Comparison of ENCODE assay signal across 22 cellular contexts in the genomic region with DNA sequence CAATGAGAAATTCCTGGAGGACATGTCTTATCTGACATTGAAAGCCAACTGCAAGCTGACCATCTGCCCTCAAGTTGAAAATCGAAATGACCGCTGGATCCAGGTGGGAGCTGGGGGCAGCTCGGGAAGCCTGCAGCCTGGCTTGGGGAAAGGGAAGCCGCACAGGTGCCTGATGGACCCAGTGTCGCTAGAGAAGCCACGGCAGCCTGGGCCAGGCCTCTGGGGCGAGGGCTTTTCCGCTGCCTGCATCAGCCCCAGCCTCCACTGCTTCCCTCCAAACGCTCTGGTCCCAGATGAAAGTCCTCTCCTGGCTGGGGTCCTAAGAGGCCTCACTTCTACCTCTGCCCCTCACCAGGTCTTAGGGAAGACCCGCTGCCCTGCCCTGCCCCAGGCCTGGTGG. TPM values are rescaled to one million over a fixed set of nuclear protein-coding genes. Genes with fewer than 3 reads are reported as not detected.
A peak's percentile ranks its signal among the peaks of the same experiment; 100 is the strongest.
DNase-seq lines count a peak whose midpoint lies in the region; ATAC-seq and TF ChIP-seq lines count a peak whose summit lies in the region.
"Had no signal": no experiment of that assay in that cellular context is flagged by ENCODE, and none has a peak within 500 bp of the region (broad histone marks: within the 10 kb centered on the region; RNA-seq: fewer than 3 reads in every experiment).

No MANE protein-coding gene starts in this region.

- DNase-seq in Right ventricle myocardium inferior (ENCODE audit: missing footprints), result peak; percentile 52
- no peak for DNase-seq in left ventricle myocardium inferior
- DNase-seq in RWPE1 (ENCODE audit: low spot score), result no peak
- DNase-seq in mesenchymal stem cell, result no peak
- DNase-seq in activated T-cell treated with anti-CD3 and anti-CD28 coated beads, Interleukin-2, amount 50 U/mL, for 72 hours, result no peak
- DNase-seq in NCI-H446 (lab: John Stamatoyannopoulos, UW), result no peak
- no peak for DNase-seq in SHP77 (lab: John Stamatoyannopoulos, UW)
- DNase-seq: DMS153, DND-41, GM23248, Karpas-422, NCI-H1105, NCI-H1436 treated with DMSO at 0.1 percent for 48 hours, NCI-H187 treated with DMSO at 0.1 percent for 48 hours, NCI-H2171 treated with DMSO at 0.1 percent for 48 hours, NCI-H524 treated with DMSO at 0.1 percent for 48 hours, NCI-H774, SJCRH30 had no signal

- POLR2A ChIA-PET in RWPE1 (lab: Yijun Ruan, JAX; ENCODE audit: low non-redundant PET), result no interaction called here

- no peaks in the 10 kb centered on the region for H3K79me1 ChIP-seq in mesenchymal stem cell (replicated peaks; ENCODE audit: low read length, poor library complexity, severe bottlenecking)

- peaks cover 5% of the 10 kb centered on the region for H3K27me3 Mint-ChIP-seq in activated T-cell treated with anti-CD3 and anti-CD28 coated beads, Interleukin-2, amount 50 U/mL, for 72 hours (ENCODE audit: low read depth)

- H3K14ac ChIP-seq in mesenchymal stem cell (ENCODE audit: low read length in 2 of 2), result no peak overlapping the region

- intact Hi-C loops in Right ventricle myocardium inferior (cut with DNase I) (no loop called here), left ventricle myocardium inferior (cut with micrococcal nuclease) (loop anchor here (10.0 kb wide), 1 partner anchor 275 kb away; no protein-coding TSS in a partner anchor)

- H3K9me3 Mint-ChIP-seq in activated T-cell treated with anti-CD3 and anti-CD28 coated beads, Interleukin-2, amount 50 U/mL, for 72 hours, result no peaks in the 10 kb centered on the region

- H3K27me3 ChIP-seq in left ventricle myocardium inferior (ENCODE audit: low read depth) (peaks cover 69% of the 10 kb centered on the region), mesenchymal stem cell (ENCODE audit: control insufficient read depth in 1 of 2, insufficient read depth in 1 of 2, low read length in 2 of 2) (peaks cover 0 to 25% of the 10 kb centered on the region in 2 experiments)

- peak overlapping the region; percentile 12 for H2BK5ac ChIP-seq in mesenchymal stem cell (ENCODE audit: low read depth, low read length, poor library complexity, severe bottlenecking)

- no peak overlapping the region for H3K23ac ChIP-seq in mesenchymal stem cell (ENCODE audit: low read length in 2 of 2)

- H3K9ac ChIP-seq in mesenchymal stem cell (ENCODE audit: low read length), result no peak overlapping the region
- H3K9ac ChIP-seq: GM23248 had no signal

- H2BK12ac ChIP-seq in mesenchymal stem cell (ENCODE audit: low read length in 2 of 2), result peak overlapping the region in 1 of 2 experiments; percentile 22

- H2AFZ ChIP-seq in mesenchymal stem cell (ENCODE audit: low read depth, low read length), result no peak overlapping the region
- H2AFZ ChIP-seq: GM23248 had no signal

- H3K36me3 Mint-ChIP-seq in activated T-cell treated with anti-CD3 and anti-CD28 coated beads, Interleukin-2, amount 50 U/mL, for 72 hours (ENCODE audit: insufficient read depth in 2 of 2), result no peaks in the 10 kb centered on the region

- H2BK120ac ChIP-seq in mesenchymal stem cell (ENCODE audit: low read depth, low read length), result no peak overlapping the region

- no peak overlapping the region for H3K18ac ChIP-seq in mesenchymal stem cell (ENCODE audit: low read depth in 1 of 2, low read length in 2 of 2)

- no peaks in the 10 kb centered on the region for H3K36me3 ChIP-seq in left ventricle myocardium inferior
- no peaks in the 10 kb centered on the region for H3K36me3 ChIP-seq in mesenchymal stem cell (ENCODE audit: control insufficient read depth in 1 of 2, insufficient read depth in 2 of 2, low read depth in 1 of 2, low read length in 2 of 2)
- H3K36me3 ChIP-seq: HAP-1, SJCRH30 had no signal

- peak overlapping the region; percentile 83 for H2AK5ac ChIP-seq in mesenchymal stem cell (ENCODE audit: low read length, severe bottlenecking)

- CTCF ChIA-PET in RWPE1 (lab: Yijun Ruan, JAX), result no interaction called here

- 92% methylated on average over 10 of the region's 10 CpGs for WGBS in mesenchymal stem cell

- no peak overlapping the region for H3K27ac Mint-ChIP-seq in activated T-cell treated with anti-CD3 and anti-CD28 coated beads, Interleukin-2, amount 50 U/mL, for 72 hours

- TF ChIP-seq CTCF in left ventricle myocardium inferior (IDR thresholded peaks at IDR 0.05; ENCODE audit: borderline replicate concordance), result no peak
- TF ChIP-seq CTCF in RWPE1 (conservative IDR thresholded peaks at IDR 0.05; ENCODE audit: low read depth), result no peak

- H3K27ac ChIP-seq in left ventricle myocardium inferior (replicated peaks) (no peak overlapping the region), RWPE1 (peak overlapping the region; percentile 100), mesenchymal stem cell (ENCODE audit: low read length, poor library complexity, severe bottlenecking) (no peak overlapping the region)
- H3K27ac ChIP-seq: 22Rv1, GM23248, SJCRH30 had no signal

- H3K9me3 ChIP-seq in left ventricle myocardium inferior (replicated peaks) (no peaks in the 10 kb centered on the region), mesenchymal stem cell (ENCODE audit: control insufficient read depth, low read length) (no peaks in the 10 kb centered on the region)
- H3K9me3 ChIP-seq: HAP-1, SJCRH30 had no signal

- no peak overlapping the region for H3K4me2 ChIP-seq in mesenchymal stem cell (ENCODE audit: low read length, poor library complexity, severe bottlenecking)

- H4K8ac ChIP-seq in mesenchymal stem cell (ENCODE audit: low read length), result no peak overlapping the region

- ATAC-seq in Right ventricle myocardium inferior, result no peak
- no peak for ATAC-seq in activated T-cell treated with anti-CD3 and anti-CD28 coated beads, Interleukin-2, amount 50 U/mL, for 72 hours (replicated peaks in 1 of 2)
- no peak for ATAC-seq in GM19463 (IDR thresholded peaks at IDR 0.05; ENCODE audit: unreplicated experiment)

- H3K4me1 Mint-ChIP-seq in activated T-cell treated with anti-CD3 and anti-CD28 coated beads, Interleukin-2, amount 50 U/mL, for 72 hours (ENCODE audit: low read depth), result no peaks in the 10 kb centered on the region

- no peaks in the 10 kb centered on the region for H3K4me1 ChIP-seq in left ventricle myocardium inferior
- H3K4me1 ChIP-seq in mesenchymal stem cell (ENCODE audit: control insufficient read depth, insufficient read depth, low read depth, low read length), result peaks cover 30% of the 10 kb centered on the region
- H3K4me1 ChIP-seq: HAP-1 had no signal

- H3K4me3 ChIP-seq in left ventricle myocardium inferior, result no peak overlapping the region
- H3K4me3 ChIP-seq in mesenchymal stem cell (ENCODE audit: insufficient read depth in 1 of 2, low read depth in 1 of 2, low read length in 2 of 2), result no peak overlapping the region
- H3K4me3 ChIP-seq: GM23248, HAP-1, SJCRH30 had no signal

- H4K91ac ChIP-seq in mesenchymal stem cell (ENCODE audit: low read length), result no peak overlapping the region

- no peak overlapping the region for H3K4me3 Mint-ChIP-seq in activated T-cell treated with anti-CD3 and anti-CD28 coated beads, Interleukin-2, amount 50 U/mL, for 72 hours

- H2BK15ac ChIP-seq in mesenchymal stem cell (ENCODE audit: low read depth, poor library complexity, severe bottlenecking), result no peak overlapping the region

- no peak overlapping the region for H3K4ac ChIP-seq in mesenchymal stem cell (ENCODE audit: low read depth in 1 of 2, low read length in 2 of 2)

RNA-seq across cellular contexts. Expression of a gene that starts 18.8 kb away (rescaled TPM):
- total RNA-seq in Right ventricle myocardium inferior (not detected), left ventricle myocardium inferior (not detected)
- polyA plus RNA-seq in mesenchymal stem cell (2013, experiment 1 of 2), result not detected
- polyA plus RNA-seq in mesenchymal stem cell (2013, experiment 2 of 2), result 0.01 TPM
- total RNA-seq in activated T-cell treated with anti-CD3 and anti-CD28 coated beads, Interleukin-2, amount 50 U/mL, for 72 hours, result not detected
- total RNA-seq: GM23248 had no signal
- polyA plus RNA-seq: BJ, GM23248 had no signal

RNA-seq across cellular contexts. Expression of a gene that starts 25.2 kb away (rescaled TPM):
- total RNA-seq in Right ventricle myocardium inferior (not detected), left ventricle myocardium inferior (not detected)
- polyA plus RNA-seq in mesenchymal stem cell (2013, experiment 1 of 2), result 0.03 TPM
- polyA plus RNA-seq in mesenchymal stem cell (2013, experiment 2 of 2), result 0.10 TPM
- total RNA-seq in activated T-cell treated with anti-CD3 and anti-CD28 coated beads, Interleukin-2, amount 50 U/mL, for 72 hours, result not detected
